11 cellular contexts compared by ENCODE assay signal in genomic region chr16:89009343-89010209, GRCh38. TPM values are rescaled to one million over a fixed set of nuclear protein-coding genes. Genes with fewer than 3 reads are reported as not detected.
DNase-seq lines count a peak whose midpoint lies in the region; ATAC-seq lines count a peak whose summit lies in the region.
"Had no signal": no experiment of that assay in that cellular context is flagged by ENCODE, and none has a peak within 500 bp of the region (broad histone marks: within the 10 kb centered on the region; RNA-seq: fewer than 3 reads in every experiment).

No MANE protein-coding gene starts in this region.

- H3K36me3 Mint-ChIP-seq in activated T-helper 17 cell treated with anti-CD3 and anti-CD28 coated beads, Interleukin-2, amount 50 U/mL, for 72 hours (ENCODE audit: low read depth), result no peaks in the 10 kb centered on the region

- peaks cover 68% of the 10 kb centered on the region for H3K27me3 Mint-ChIP-seq in stimulated activated naive CD8-positive, alpha-beta T cell treated with anti-CD3 and anti-CD28 coated beads, Interleukin-15, amount 100 ng/mL, for 72 hours
- H3K27me3 Mint-ChIP-seq in activated T-helper 17 cell treated with anti-CD3 and anti-CD28 coated beads, Interleukin-2, amount 50 U/mL, for 72 hours, result peaks cover 26% of the 10 kb centered on the region

- H3K4me1 Mint-ChIP-seq in stimulated activated naive CD8-positive, alpha-beta T cell treated with anti-CD3 and anti-CD28 coated beads, Interleukin-15, amount 100 ng/mL, for 72 hours, result peaks cover 9% of the 10 kb centered on the region
- peaks cover 4% of the 10 kb centered on the region for H3K4me1 Mint-ChIP-seq in activated T-helper 17 cell treated with anti-CD3 and anti-CD28 coated beads, Interleukin-2, amount 50 U/mL, for 72 hours

- H3K27ac Mint-ChIP-seq in stimulated activated naive CD8-positive, alpha-beta T cell treated with anti-CD3 and anti-CD28 coated beads, Interleukin-15, amount 100 ng/mL, for 72 hours, result no peak overlapping the region
- H3K27ac Mint-ChIP-seq in activated T-helper 17 cell treated with anti-CD3 and anti-CD28 coated beads, Interleukin-2, amount 50 U/mL, for 72 hours, result no peak overlapping the region
- H3K27ac Mint-ChIP-seq: stimulated activated naive CD8-positive, alpha-beta T cell treated with anti-CD3 and anti-CD28 coated beads, Interleukin-15, Interleukin-2, amounts not matched to agents 100 ng/mL and 50 ng/mL, for 24 hours had no signal

- no peak for DNase-seq in stimulated activated naive CD8-positive, alpha-beta T cell treated with anti-CD3 and anti-CD28 coated beads, Interleukin-15, amount 100 ng/mL, for 72 hours
- no peak for DNase-seq in stimulated activated naive CD8-positive, alpha-beta T cell treated with anti-CD3 and anti-CD28 coated beads, Interleukin-15, Interleukin-2, amounts not matched to agents 100 U/mL and 50 U/mL, for 24 hours
- peak; percentile 80 for DNase-seq in left kidney (ENCODE audit: low read depth, low spot score)
- no peak for DNase-seq in NCI-H69 (lab: John Stamatoyannopoulos, UW)
- DNase-seq in NCI-H82 (lab: John Stamatoyannopoulos, UW), result no peak
- DNase-seq in hepatic stellate cell (ENCODE audit: low spot score), result no peak
- DNase-seq: hippocampal formation had no signal

- ATAC-seq in stimulated activated naive CD8-positive, alpha-beta T cell treated with anti-CD3 and anti-CD28 coated beads, Interleukin-15, amount 100 ng/mL, for 72 hours, result peak; percentile 42
- ATAC-seq in stimulated activated naive CD8-positive, alpha-beta T cell treated with anti-CD3 and anti-CD28 coated beads, Interleukin-15, Interleukin-2, amounts not matched to agents 100 U/mL and 50 U/mL, for 24 hours, result no peak
- peak; percentile 52 for ATAC-seq in activated T-helper 17 cell treated with anti-CD3 and anti-CD28 coated beads, Interleukin-2, amount 50 U/mL, for 72 hours (replicated peaks)
- no peak for ATAC-seq in GM18873 (IDR thresholded peaks at IDR 0.05; ENCODE audit: low FRiP score, unreplicated experiment)
- ATAC-seq: psoas muscle had no signal

- no peak overlapping the region for H3K4me3 Mint-ChIP-seq in stimulated activated naive CD8-positive, alpha-beta T cell treated with anti-CD3 and anti-CD28 coated beads, Interleukin-15, amount 100 ng/mL, for 72 hours
- no peak overlapping the region for H3K4me3 Mint-ChIP-seq in activated T-helper 17 cell treated with anti-CD3 and anti-CD28 coated beads, Interleukin-2, amount 50 U/mL, for 72 hours
- H3K4me3 Mint-ChIP-seq: stimulated activated naive CD8-positive, alpha-beta T cell treated with anti-CD3 and anti-CD28 coated beads, Interleukin-15, Interleukin-2, amounts not matched to agents 100 ng/mL and 50 ng/mL, for 24 hours had no signal

- peaks cover 5% of the 10 kb centered on the region in 2 donors for H3K9me3 Mint-ChIP-seq in stimulated activated naive CD8-positive, alpha-beta T cell treated with anti-CD3 and anti-CD28 coated beads, Interleukin-15, amount 100 ng/mL, for 72 hours
- no peaks in the 10 kb centered on the region for H3K9me3 Mint-ChIP-seq in activated T-helper 17 cell treated with anti-CD3 and anti-CD28 coated beads, Interleukin-2, amount 50 U/mL, for 72 hours
- H3K9me3 Mint-ChIP-seq: stimulated activated naive CD8-positive, alpha-beta T cell treated with anti-CD3 and anti-CD28 coated beads, Interleukin-15, Interleukin-2, amounts not matched to agents 100 ng/mL and 50 ng/mL, for 24 hours had no signal

RNA-seq across cellular contexts. Expression of gene CBFA2T3, which starts 32.6 kb away (rescaled TPM):
- total RNA-seq in activated T-helper 17 cell treated with anti-CD3 and anti-CD28 coated beads, Interleukin-2, amount 50 U/mL, for 72 hours, result under 1 TPM in 1 of 2 donors, not detected in 1; 0.19 TPM

Comparison
In these comparisons a context has a peak if more than half of its experiments do, and no peak if none do; other contexts are left out.
1. ATAC-seq: peak in stimulated activated naive CD8-positive, alpha-beta T cell treated with anti-CD3 and anti-CD28 coated beads, Interleukin-15, amount 100 ng/mL, for 72 hours (single experiment) and activated T-helper 17 cell treated with anti-CD3 and anti-CD28 coated beads, Interleukin-2, amount 50 U/mL, for 72 hours (single experiment); none in stimulated activated naive CD8-positive, alpha-beta T cell treated with anti-CD3 and anti-CD28 coated beads, Interleukin-15, Interleukin-2, amounts not matched to agents 100 U/mL and 50 U/mL, for 24 hours (single experiment) and GM18873 (single experiment).